In the genomic region with DNA sequence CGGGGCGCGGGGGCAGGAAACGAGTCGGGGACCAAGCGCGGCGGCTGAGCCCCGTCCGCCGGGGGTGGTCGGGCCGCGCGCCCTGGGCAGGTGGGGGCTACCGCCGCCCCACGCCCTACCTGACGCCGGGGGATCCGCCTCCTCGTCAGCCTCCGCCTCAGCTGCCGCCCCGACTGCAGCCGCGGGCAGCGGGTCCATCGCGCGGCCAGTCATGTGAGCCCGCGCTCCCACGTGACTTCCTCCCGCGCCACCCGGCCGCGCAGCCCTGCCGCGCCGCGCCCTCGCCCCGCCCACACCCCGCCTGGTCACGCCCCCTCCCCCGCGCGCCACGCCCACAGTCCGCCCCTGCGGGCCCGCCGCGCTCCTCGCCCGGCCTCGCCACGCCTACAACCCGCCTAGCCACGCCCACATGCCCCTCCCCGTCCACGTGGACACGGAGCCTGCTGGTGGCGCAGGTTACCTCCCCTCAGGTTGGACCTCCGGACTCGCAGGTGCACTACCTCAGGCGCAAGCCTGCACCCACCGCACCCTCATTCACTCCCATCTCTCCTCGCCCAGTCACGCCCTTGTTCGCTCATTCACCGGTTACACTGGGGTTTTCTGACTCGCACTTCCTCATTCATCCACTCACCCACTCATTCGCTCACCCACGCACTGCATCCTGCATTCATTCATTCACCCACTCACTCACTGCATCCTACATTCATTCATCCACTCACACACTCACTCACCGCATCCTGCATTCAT, we compare ENCODE assay signal across 8 cellular contexts. TPM values are rescaled to one million over a fixed set of nuclear protein-coding genes. Genes with fewer than 3 reads are reported as not detected.
DNase-seq lines count a peak whose midpoint lies in the region; ATAC-seq and TF ChIP-seq lines count a peak whose summit lies in the region.

A gene with protein sequence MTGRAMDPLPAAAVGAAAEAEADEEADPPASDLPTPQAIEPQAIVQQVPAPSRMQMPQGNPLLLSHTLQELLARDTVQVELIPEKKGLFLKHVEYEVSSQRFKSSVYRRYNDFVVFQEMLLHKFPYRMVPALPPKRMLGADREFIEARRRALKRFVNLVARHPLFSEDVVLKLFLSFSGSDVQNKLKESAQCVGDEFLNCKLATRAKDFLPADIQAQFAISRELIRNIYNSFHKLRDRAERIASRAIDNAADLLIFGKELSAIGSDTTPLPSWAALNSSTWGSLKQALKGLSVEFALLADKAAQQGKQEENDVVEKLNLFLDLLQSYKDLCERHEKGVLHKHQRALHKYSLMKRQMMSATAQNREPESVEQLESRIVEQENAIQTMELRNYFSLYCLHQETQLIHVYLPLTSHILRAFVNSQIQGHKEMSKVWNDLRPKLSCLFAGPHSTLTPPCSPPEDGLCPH (minus strand): TSS at position 233 of the 747 bp plus-strand sequence. CDS start 20 bp downstream, at position 213.

- peak within 1 kb of the TSS; percentile 37 for H3K4ac ChIP-seq in IMR-90 (ENCODE audit: low read depth, low read length)

- H3K9me3 ChIP-seq in IMR-90 (ENCODE audit: control insufficient read depth, insufficient read depth, low read length) = no peaks in the 10 kb centered on the region
- H3K9me3 ChIP-seq in mucosa of rectum (ENCODE audit: control insufficient read depth in 2 of 2, low read length in 2 of 2) = no peaks in the 10 kb centered on the region

- H3K18ac ChIP-seq in IMR-90 (ENCODE audit: low read depth, low read length) = no peak within 1 kb of the TSS; the same call in 1 of the 2 replicates

- no peak within 1 kb of the TSS; the same call in none of the 2 replicates for H3K56ac ChIP-seq in IMR-90 (ENCODE audit: extremely low read depth, insufficient read depth, low read length)

- H2AK9ac ChIP-seq in IMR-90 (replicated peaks; ENCODE audit: low read depth, low read length, poor library complexity) = peak within 1 kb of the TSS; percentile 98

- peaks cover 11% of the 10 kb centered on the region for H3K9me1 ChIP-seq in IMR-90 (ENCODE audit: insufficient read depth, low read length)

- peak within 1 kb of the TSS; percentile 96 for H3K4me2 ChIP-seq in IMR-90 (ENCODE audit: low read depth, low read length)

- CTCF ChIA-PET in IMR-90 (lab: Yijun Ruan, JAX) = no interaction called here

- peak within 1 kb of the TSS; percentile 86 for H3K14ac ChIP-seq in IMR-90 (replicated peaks; ENCODE audit: low read depth, low read length)

- peak within 1 kb of the TSS; percentile 55 for H4K91ac ChIP-seq in IMR-90 (ENCODE audit: insufficient read depth, low read depth, low read length)

- H3K4me3 ChIP-seq in IMR-90 (ENCODE audit: insufficient read depth, low read depth, low read length) (peak within 1 kb of the TSS; percentile 85), mucosa of rectum (ENCODE audit: low read length in 2 of 2) (peak within 1 kb of the TSS; percentile 83 to 84)

- TF ChIP-seq RAD21 in IMR-90 (IDR thresholded peaks at IDR 0.05; ENCODE audit: low read length) = no peak

- BruUV-seq in IMR-90 (replicated peaks; lab: Mats Ljungman, UMichigan) = no TSS peak

- ATAC-seq in GM21529 (IDR thresholded peaks at IDR 0.05; ENCODE audit: unreplicated experiment) = peak; percentile 71
- ATAC-seq in IMR-90 (ENCODE audit: low read depth) = peak; percentile 98

- H3K36me3 ChIP-seq in IMR-90 (ENCODE audit: control insufficient read depth, insufficient read depth, low read length) (no peaks in the 10 kb centered on the region), mucosa of rectum (ENCODE audit: control insufficient read depth in 2 of 2, insufficient read depth in 2 of 2, low read length in 2 of 2) (peaks cover 0 to 2% of the 10 kb centered on the region in 2 donors)

- H4K8ac ChIP-seq in IMR-90 (ENCODE audit: low read depth in 2 of 2, low read length in 2 of 2) = peak within 1 kb of the TSS; percentile 58 to 78; a peak in 3 of 4 replicates

- H3K79me1 ChIP-seq in IMR-90 (ENCODE audit: low read depth in 1 of 2, low read length in 2 of 2) = peaks cover 15 to 33% of the 10 kb centered on the region in 2 experiments

- TF ChIP-seq POLR2A in IMR-90 (IDR thresholded peaks at IDR 0.05; ENCODE audit: low read depth, low read length) (peak; percentile 82), erythroblast (IDR thresholded peaks at IDR 0.05; ENCODE audit: low read length) (peak; percentile 51)

- H2AK5ac ChIP-seq in IMR-90 (ENCODE audit: low read depth, low read length) = peak within 1 kb of the TSS; percentile 79

- H3K27ac ChIP-seq in IMR-90 (ENCODE audit: insufficient read depth, low read length) (peak within 1 kb of the TSS; percentile 61), mucosa of rectum (ENCODE audit: low read depth in 2 of 2, low read length in 2 of 2) (peak within 1 kb of the TSS; percentile 92)

- POLR2A ChIA-PET in IMR-90 (lab: Charles Lee; ENCODE audit: unreplicated experiment) = no interaction called here

- DNase-seq in DMS 273 treated with DMSO at 0.1 percent for 48 hours (lab: John Stamatoyannopoulos, UW) (peak; percentile 84), IMR-90 (peak; percentile 79), OCI-M1 (lab: John Stamatoyannopoulos, UW) (peak; percentile 82), activated T-cell treated with anti-CD3 and anti-CD28 coated beads for 48 hours (ENCODE audit: low read depth) (peak; percentile 94), erythroblast (lab: John Stamatoyannopoulos, UW) (peak; percentile 93 to 96)
- peak; percentile 85 to 96 for DNase-seq in stimulated activated CD8-positive, alpha-beta memory T cell treated with anti-CD3 and anti-CD28 coated beads, Interleukin-4, amount 100 ng/mL, for 4 hours (ENCODE audit: low read depth in 2 of 2, low spot score in 1 of 2)

- WGBS in IMR-90 (ENCODE audit: extremely low coverage in 2 of 2, insufficient read length in 1 of 2), 2 experiments = 2% methylated on average over 53 of the region's 78 CpGs; no CpG with 5 or more reads in 1 of the 2 experiments

- peak within 1 kb of the TSS; percentile 47 for H2BK5ac ChIP-seq in IMR-90 (ENCODE audit: low read depth, low read length, poor library complexity, severe bottlenecking)

- no peak within 1 kb of the TSS for H2BK20ac ChIP-seq in IMR-90 (ENCODE audit: low read depth, low read length)

- H3K9ac ChIP-seq in IMR-90 (ENCODE audit: low read depth, low read length) (peak within 1 kb of the TSS; percentile 79), mucosa of rectum (ENCODE audit: low read depth in 1 of 2, low read length in 2 of 2) (peak within 1 kb of the TSS; percentile 85 to 87)

- H3K23ac ChIP-seq in IMR-90 (ENCODE audit: low read depth, low read length) = peak within 1 kb of the TSS; percentile 92; the same call in 1 of the 2 replicates

- H2AFZ ChIP-seq in IMR-90 (replicated peaks; ENCODE audit: low read length, poor library complexity) = peak within 1 kb of the TSS; percentile 92

- intact Hi-C loops in IMR-90 (cut with micrococcal nuclease) = loop anchor here (5.0 kb wide), 1 partner anchor 67 kb away; no protein-coding TSS in a partner anchor

- peak within 1 kb of the TSS; percentile 15; the same call in 1 of the 2 replicates for H4K5ac ChIP-seq in IMR-90 (ENCODE audit: low read depth, low read length)

- H2BK120ac ChIP-seq in IMR-90 (ENCODE audit: low read depth, low read length) = peak within 1 kb of the TSS; percentile 13; the same call in 1 of the 2 replicates

- peaks cover 2% of the 10 kb centered on the region; the same call in 1 of the 2 replicates for H3K27me3 ChIP-seq in IMR-90 (ENCODE audit: control insufficient read depth, insufficient read depth, low read length)
- no peaks in the 10 kb centered on the region for H3K27me3 ChIP-seq in mucosa of rectum (ENCODE audit: control insufficient read depth in 2 of 2, insufficient read depth in 2 of 2, low read length in 2 of 2)

- dilution Hi-C loops in IMR-90 (cut with HindIII; ENCODE audit: low sequenced_read_pairs, unreplicated experiment) = no loop called here

- no peak for TF ChIP-seq CTCF in IMR-90 (conservative IDR thresholded peaks at IDR 0.05; ENCODE audit: low read depth, low read length)

- peak within 1 kb of the TSS; percentile 8; the same call in 1 of the 3 replicates for H2BK15ac ChIP-seq in IMR-90 (ENCODE audit: low read depth, low read length)

- peaks cover 4% of the 10 kb centered on the region; the same call in 1 of the 2 replicates for H3K4me1 ChIP-seq in IMR-90 (ENCODE audit: control insufficient read depth, insufficient read depth, low read length)
- H3K4me1 ChIP-seq in mucosa of rectum (ENCODE audit: control insufficient read depth in 2 of 2, insufficient read depth in 2 of 2, low read length in 2 of 2) = peaks cover 7% of the 10 kb centered on the region in 2 donors

- H4K20me1 ChIP-seq in IMR-90 (ENCODE audit: insufficient read depth, low read length) = peaks cover 4% of the 10 kb centered on the region; the same call in 1 of the 2 replicates

- in situ Hi-C loops in IMR-90 (cut with MboI; ENCODE audit: low sequenced_read_pairs) = no loop called here

TF ChIP-seq in IMR-90, 13 proteins besides CTCF, POLR2A, EP300 and RAD21:
- TF ChIP-seq MAZ (IDR thresholded peaks at IDR 0.05; ENCODE audit: borderline replicate concordance, low read depth, low read length) (peak; percentile 83; the same call in 1 of the 2 replicates), MXI1 (IDR thresholded peaks at IDR 0.05; ENCODE audit: borderline replicate concordance, low read depth, low read length) (peak; percentile 95), NFE2L2 (IDR thresholded peaks at IDR 0.05; ENCODE audit: low read depth, low read length) (no peak), MAFK (IDR thresholded peaks at IDR 0.05; ENCODE audit: low read depth, low read length) (no peak), RCOR1 (IDR thresholded peaks at IDR 0.05; ENCODE audit: insufficient replicate concordance, low read length) (no peak), BHLHE40 (IDR thresholded peaks at IDR 0.05; ENCODE audit: low read depth, low read length) (peak; percentile 57; the same call in 1 of the 2 replicates), CEBPB (IDR thresholded peaks at IDR 0.05; ENCODE audit: low read depth, low read length) (no peak)
- TF ChIP-seq, protein P1, sequence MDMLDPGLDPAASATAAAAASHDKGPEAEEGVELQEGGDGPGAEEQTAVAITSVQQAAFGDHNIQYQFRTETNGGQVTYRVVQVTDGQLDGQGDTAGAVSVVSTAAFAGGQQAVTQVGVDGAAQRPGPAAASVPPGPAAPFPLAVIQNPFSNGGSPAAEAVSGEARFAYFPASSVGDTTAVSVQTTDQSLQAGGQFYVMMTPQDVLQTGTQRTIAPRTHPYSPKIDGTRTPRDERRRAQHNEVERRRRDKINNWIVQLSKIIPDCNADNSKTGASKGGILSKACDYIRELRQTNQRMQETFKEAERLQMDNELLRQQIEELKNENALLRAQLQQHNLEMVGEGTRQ (IDR thresholded peaks at IDR 0.05; ENCODE audit: low read depth, low read length) = peak; percentile 97

RNA-seq across cellular contexts. Expression of the gene that starts here (rescaled TPM):
- total RNA-seq in IMR-90 (2012; rRNA removed) = 7.7 and 8.6 TPM in 2 replicates
- polyA plus RNA-seq in IMR-90 (2012; rRNA removed) = 55.9 and 65.0 TPM in 2 replicates
- polyA plus RNA-seq in IMR-90 (2012; cell fraction: cytosol; rRNA removed) = 9.9 and 15.0 TPM in 2 replicates
- 26.2 and 42.9 TPM in 2 replicates for polyA plus RNA-seq in IMR-90 (2012; cell fraction: nucleus; rRNA removed; ENCODE audit: low replicate concordance)

Comparison
In these comparisons a context has a peak if more than half of its experiments do, and no peak if none do; other contexts are left out.
1. Peak in every context shown above with its lines: DNase-seq, ATAC-seq, H3K4me3 ChIP-seq and H3K27ac ChIP-seq.